ENCODE assay signal across 8 cellular contexts in the genomic region with DNA sequence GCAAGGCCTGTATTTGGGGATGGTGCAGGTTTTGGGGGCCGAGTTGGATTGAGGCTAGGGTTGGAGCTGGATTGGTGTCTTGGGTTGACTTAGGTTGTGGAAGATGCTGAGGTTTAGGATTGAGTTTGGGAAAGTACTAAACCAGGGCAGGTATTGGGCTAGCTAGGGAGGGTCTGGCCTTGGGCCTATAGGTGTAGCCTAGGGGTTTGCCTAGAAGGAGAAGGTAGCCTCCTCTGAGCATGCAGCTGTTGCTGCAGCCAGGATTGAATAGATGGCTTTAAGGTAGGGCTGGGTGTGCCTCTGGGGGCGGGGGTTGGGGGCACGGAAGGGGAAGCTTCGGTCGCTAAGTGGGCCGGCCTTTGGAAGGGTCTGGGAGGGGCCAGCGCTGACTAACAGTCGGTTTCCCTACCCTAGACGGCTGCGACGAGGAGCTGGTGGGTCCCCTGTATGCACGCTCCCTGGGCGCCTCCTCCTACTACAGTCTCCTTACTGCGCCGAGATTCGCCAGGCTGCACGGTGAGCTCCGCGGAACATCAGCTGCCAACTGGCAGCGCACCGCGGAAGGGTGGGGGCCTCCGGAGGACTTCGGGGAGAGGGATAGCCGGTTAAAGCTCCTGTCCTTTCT. TPM values are rescaled to one million over a fixed set of nuclear protein-coding genes. Genes with fewer than 3 reads are reported as not detected.
DNase-seq lines count a peak whose midpoint lies in the region; ATAC-seq and TF ChIP-seq lines count a peak whose summit lies in the region.

No MANE protein-coding gene starts in this region.

- H3K4me1 ChIP-seq in BLaER1 treated with 17β-estradiol and CSF1 and Interleukin-3, amounts not matched to agents 10 nM and 100 nM, result peaks cover 39 to 51% (median 46%) of the 10 kb centered on the region in 10 experiments
- H3K4me1 ChIP-seq in endodermal cell (ENCODE audit: control insufficient read depth, insufficient read depth, low read length), result peaks cover 5% of the 10 kb centered on the region

- ATAC-seq in naive thymus-derived CD8-positive, alpha-beta T cell, result no peak
- ATAC-seq in HG03097 (IDR thresholded peaks at IDR 0.05; ENCODE audit: low FRiP score, unreplicated experiment), result no peak
- ATAC-seq in GM19351 (IDR thresholded peaks at IDR 0.05; ENCODE audit: unreplicated experiment), result no peak
- no peak for ATAC-seq in HG03521 (IDR thresholded peaks at IDR 0.05; ENCODE audit: unreplicated experiment)

- CTCF ChIA-PET in HEK293T (lab: Yijun Ruan, JAX), result interaction anchor here (0.7 to 2.2 kb wide), 2 partner anchors 105 to 135 kb away, joined by 3 to 14 read pairs; partner anchors contain the start of gene PSMC3IP

- peaks cover 0 to 20% (median 8%) of the 10 kb centered on the region in 11 experiments; a peak in 10 of 22 replicates for H4K20me1 ChIP-seq in BLaER1 treated with 17β-estradiol and CSF1 and Interleukin-3, amounts not matched to agents 10 nM and 100 nM

- H3K4me3 Mint-ChIP-seq in endodermal cell, result peak overlapping the region; percentile 66
- peak overlapping the region; percentile 26 to 93 (median 73) for H3K4me3 Mint-ChIP-seq in naive thymus-derived CD8-positive, alpha-beta T cell

- TF ChIP-seq CTCF in endodermal cell (conservative IDR thresholded peaks at IDR 0.05), result no peak

- peak overlapping the region in 4 of 11 experiments; percentile 27 to 63 (median 48); a peak in 4 of 22 replicates for H3K9ac ChIP-seq in BLaER1 treated with 17β-estradiol and CSF1 and Interleukin-3, amounts not matched to agents 10 nM and 100 nM
- H3K9ac ChIP-seq in endodermal cell (ENCODE audit: extremely low read depth, low read length, poor library complexity, severe bottlenecking), result no peak overlapping the region

- peaks cover 61% of the 10 kb centered on the region for H3K27me3 Mint-ChIP-seq in endodermal cell (ENCODE audit: insufficient read depth)
- peaks cover 12 to 37% (median 24%) of the 10 kb centered on the region in 5 donors for H3K27me3 Mint-ChIP-seq in naive thymus-derived CD8-positive, alpha-beta T cell

- no peaks in the 10 kb centered on the region for H3K9me3 Mint-ChIP-seq in endodermal cell
- no peaks in the 10 kb centered on the region for H3K9me3 Mint-ChIP-seq in naive thymus-derived CD8-positive, alpha-beta T cell

- POLR2A ChIA-PET in naive thymus-derived CD8-positive, alpha-beta T cell (lab: Charles Lee), result interaction anchor here (0.5 to 2.1 kb wide), 6 partner anchors 11 to 437 kb away, joined by 3 to 6 read pairs (median 3); no protein-coding TSS in a partner anchor
- POLR2A ChIA-PET in HEK293T (lab: Yijun Ruan, JAX), result interaction anchor here (0.7 to 2.4 kb wide), 12 partner anchors 8 to 150 kb away, joined by 3 to 21 read pairs (median 4); partner anchors contain the start of genes NAGLU, PSMC3IP, PSME3 and RETREG3

- H3K4me1 Mint-ChIP-seq in endodermal cell, result peaks cover 21% of the 10 kb centered on the region
- H3K4me1 Mint-ChIP-seq in naive thymus-derived CD8-positive, alpha-beta T cell, result peaks cover 27 to 47% (median 45%) of the 10 kb centered on the region in 4 donors

- no peak overlapping the region for H3K27ac Mint-ChIP-seq in endodermal cell
- peak overlapping the region in 3 of 10 donors; percentile 59 to 84 (median 65) for H3K27ac Mint-ChIP-seq in naive thymus-derived CD8-positive, alpha-beta T cell

- peak overlapping the region in 9 of 10 experiments; percentile 45 to 70 (median 58); a peak in 10 of 20 replicates for H3K4me3 ChIP-seq in BLaER1 treated with 17β-estradiol and CSF1 and Interleukin-3, amounts not matched to agents 10 nM and 100 nM
- H3K4me3 ChIP-seq in endodermal cell (ENCODE audit: low read length), result peak overlapping the region; percentile 77

- H3K27ac ChIP-seq in BLaER1 treated with 17β-estradiol and CSF1 and Interleukin-3, amounts not matched to agents 10 nM and 100 nM, result no peak overlapping the region
- no peak overlapping the region for H3K27ac ChIP-seq in endodermal cell (ENCODE audit: low read depth, low read length)

- no peaks in the 10 kb centered on the region for H3K9me3 ChIP-seq in BLaER1 treated with 17β-estradiol and CSF1 and Interleukin-3, amounts not matched to agents 10 nM and 100 nM (replicated peaks in 1 of 11)
- H3K9me3 ChIP-seq in endodermal cell (ENCODE audit: control insufficient read depth, low read length), result no peaks in the 10 kb centered on the region

- peak overlapping the region; percentile 79 to 99 (median 91) for H3K4me2 ChIP-seq in BLaER1 treated with 17β-estradiol and CSF1 and Interleukin-3, amounts not matched to agents 10 nM and 100 nM

- WGBS in endodermal cell (ENCODE audit: insufficient coverage in 1 of 2, insufficient read length in 1 of 2), 2 experiments, result 27 to 33% methylated on average over 14 to 25 of the region's 25 CpGs

- H3K36me3 ChIP-seq in BLaER1 treated with 17β-estradiol and CSF1 and Interleukin-3, amounts not matched to agents 10 nM and 100 nM, result peaks cover 0 to 11% (median under 1%) of the 10 kb centered on the region in 11 experiments; a peak in 3 of 22 replicates
- peaks cover 5% of the 10 kb centered on the region for H3K36me3 ChIP-seq in endodermal cell (ENCODE audit: control insufficient read depth, insufficient read depth, low read length)

- peaks cover 14 to 35% (median 32%) of the 10 kb centered on the region in 11 experiments for H3K27me3 ChIP-seq in BLaER1 treated with 17β-estradiol and CSF1 and Interleukin-3, amounts not matched to agents 10 nM and 100 nM
- H3K27me3 ChIP-seq in endodermal cell (ENCODE audit: control insufficient read depth, insufficient read depth, low read length, poor library complexity, severe bottlenecking), result peaks cover 23% of the 10 kb centered on the region

- peaks cover 11% of the 10 kb centered on the region for H3K36me3 Mint-ChIP-seq in endodermal cell (ENCODE audit: low read depth)
- H3K36me3 Mint-ChIP-seq in naive thymus-derived CD8-positive, alpha-beta T cell, result no peaks in the 10 kb centered on the region

- DNase-seq in NCI-H2227 (lab: John Stamatoyannopoulos, UW; ENCODE audit: unreplicated experiment) (peak; percentile 82), endodermal cell (peak; percentile 73), HEK293T (ENCODE audit: extremely low spot score) (no peak)
- DNase-seq in naive thymus-derived CD8-positive, alpha-beta T cell, result no peak

TF ChIP-seq in HEK293T, 16 proteins besides CTCF, POLR2A, EP300 and RAD21:
- TF ChIP-seq NFRKB (IDR thresholded peaks at IDR 0.05) (no peak), L3MBTL2 (conservative IDR thresholded peaks at IDR 0.05) (no peak), FOXM1 (IDR thresholded peaks at IDR 0.05; ENCODE audit: borderline replicate concordance) (no peak), FOXA1 (IDR thresholded peaks at IDR 0.05) (no peak), SP1 (IDR thresholded peaks at IDR 0.05) (no peak), CTBP1 (IDR thresholded peaks at IDR 0.05; ENCODE audit: borderline replicate concordance) (no peak), LEF1 (IDR thresholded peaks at IDR 0.05; ENCODE audit: borderline replicate concordance) (no peak), ARNT (IDR thresholded peaks at IDR 0.05) (no peak), FOXK2 (IDR thresholded peaks at IDR 0.05) (no peak), ZNF384 (IDR thresholded peaks at IDR 0.05) (no peak), PKNOX1 (IDR thresholded peaks at IDR 0.05) (no peak), TARDBP (IDR thresholded peaks at IDR 0.05) (no peak), HDGF (IDR thresholded peaks at IDR 0.05; ENCODE audit: borderline replicate concordance) (no peak)

RNA-seq across cellular contexts. Expression of gene CNTNAP1, which starts 1.2 kb away (rescaled TPM):
- total RNA-seq in endodermal cell, result 10 to 100 TPM in 1 of 2 donors, 1 to 10 TPM in 1; 9.9 to 18.9 TPM
- 16.0 TPM for polyA plus RNA-seq in endodermal cell (2013, experiment 1 of 2)
- polyA plus RNA-seq in endodermal cell (2013, experiment 2 of 2), result 17.5 TPM
- 1 to 10 TPM; 2.7 to 3.0 TPM for total RNA-seq in naive thymus-derived CD8-positive, alpha-beta T cell
- under 1 TPM in 1 of 3 donors, not detected in 2; 0.05 TPM for polyA plus RNA-seq in naive thymus-derived CD8-positive, alpha-beta T cell

RNA-seq across cellular contexts. Expression of gene CCR10, which starts 1.9 kb away (rescaled TPM):
- total RNA-seq in endodermal cell, result 1 to 10 TPM in 1 of 2 donors, under 1 TPM in 1; 0.70 to 1.7 TPM
- 1.2 TPM for polyA plus RNA-seq in endodermal cell (2013, experiment 1 of 2)
- polyA plus RNA-seq in endodermal cell (2013, experiment 2 of 2), result 0.62 TPM
- total RNA-seq in naive thymus-derived CD8-positive, alpha-beta T cell, result 1 to 10 TPM; 1.3 to 1.7 TPM
- 1 to 10 TPM in 1 of 3 donors, under 1 TPM in 2; 0.68 to 1.8 (median 0.75) TPM for polyA plus RNA-seq in naive thymus-derived CD8-positive, alpha-beta T cell

RNA-seq across cellular contexts. Expression of gene PLEKHH3, which starts 6.7 kb away (rescaled TPM):
- 10 to 100 TPM; 13.7 to 24.3 TPM for total RNA-seq in endodermal cell
- polyA plus RNA-seq in endodermal cell (2013, experiment 1 of 2), result 19.2 TPM
- polyA plus RNA-seq in endodermal cell (2013, experiment 2 of 2), result 15.1 TPM
- not detected for total RNA-seq in naive thymus-derived CD8-positive, alpha-beta T cell
- not detected for polyA plus RNA-seq in naive thymus-derived CD8-positive, alpha-beta T cell

RNA-seq across cellular contexts. Expression of gene TUBG2, which starts 24.4 kb away (rescaled TPM):
- total RNA-seq in endodermal cell, result 10 to 100 TPM; 32.4 to 38.0 TPM
- polyA plus RNA-seq in endodermal cell (2013, experiment 1 of 2), result 24.3 TPM
- 24.1 TPM for polyA plus RNA-seq in endodermal cell (2013, experiment 2 of 2)
- 10 to 100 TPM; 18.1 to 22.1 TPM for total RNA-seq in naive thymus-derived CD8-positive, alpha-beta T cell
- polyA plus RNA-seq in naive thymus-derived CD8-positive, alpha-beta T cell, result 1 to 10 TPM; 4.9 to 6.9 (median 6.0) TPM

Comparison
In these comparisons a context has a peak if more than half of its experiments do, and no peak if none do; other contexts are left out.
1. DNase-seq: peak in NCI-H2227 (single experiment) and endodermal cell (single experiment); none in naive thymus-derived CD8-positive, alpha-beta T cell (0 of 10) and HEK293T (single experiment).
2. RNA of gene PLEKHH3, which starts 6.7 kb away (total RNA-seq): 13.7 to 24.3 TPM in endodermal cell; not detected in naive thymus-derived CD8-positive, alpha-beta T cell; every median in the first group is over 10 times any median in the second.